Comparison of ENCODE assay signal across 10 cellular contexts in genomic region chr18:55422456-55423185, GRCh38.
A peak's percentile ranks its signal among the peaks of the same experiment; 100 is the strongest.
DNase-seq lines count a peak whose midpoint lies in the region; ATAC-seq and TF ChIP-seq lines count a peak whose summit lies in the region.
"Had no signal": no experiment of that assay in that cellular context is flagged by ENCODE, and none has a peak within 500 bp of the region (broad histone marks: within the 10 kb centered on the region; RNA-seq: fewer than 3 reads in every experiment).

No MANE protein-coding gene starts in this region.

- H3K9me3 Mint-ChIP-seq in endodermal cell: no peaks in the 10 kb centered on the region
- H3K9me3 Mint-ChIP-seq in activated naive CD8-positive, alpha-beta T cell treated with anti-CD3 and anti-CD28 coated beads, Interleukin-2, amount 50 U/mL, for 24 hours: no peaks in the 10 kb centered on the region

- H3K4me3 ChIP-seq in ACC112 (ENCODE audit: low read depth, low read length): peak overlapping the region; percentile 89
- no peak overlapping the region for H3K4me3 ChIP-seq in endodermal cell (ENCODE audit: low read length)
- H3K4me3 ChIP-seq in muscle layer of colon (ENCODE audit: low read depth in 1 of 2, low read length in 2 of 2): peak overlapping the region in 1 of 2 donors; percentile 56
- no peak overlapping the region for H3K4me3 ChIP-seq in trophoblast cell (ENCODE audit: low read depth, low read length)

- peak overlapping the region; percentile 73 for H3K27ac ChIP-seq in ACC112 (ENCODE audit: low read depth, low read length)
- H3K27ac ChIP-seq in endodermal cell (ENCODE audit: low read depth, low read length): peak overlapping the region; percentile 90
- H3K27ac ChIP-seq in muscle layer of colon (ENCODE audit: low read depth, low read length): peak overlapping the region; percentile 1
- no peak overlapping the region for H3K27ac ChIP-seq in trophoblast cell (ENCODE audit: low read depth, low read length)
- H3K27ac ChIP-seq: C4-2B had no signal

- no peak overlapping the region for H3K4me2 ChIP-seq in trophoblast cell (ENCODE audit: low read length)

- H4K8ac ChIP-seq in trophoblast cell (ENCODE audit: low read depth, low read length): no peak overlapping the region

- no peak for ATAC-seq in GM19328 (IDR thresholded peaks at IDR 0.05; ENCODE audit: unreplicated experiment)
- no peak for ATAC-seq in activated naive CD8-positive, alpha-beta T cell treated with anti-CD3 and anti-CD28 coated beads, Interleukin-2, amount 50 U/mL, for 24 hours

- H3K79me2 ChIP-seq in ACC112 (ENCODE audit: control insufficient read depth, insufficient read depth, low read length, unreplicated experiment) (peaks cover 47% of the 10 kb centered on the region), trophoblast cell (ENCODE audit: control insufficient read depth, insufficient read depth, low read length, poor library complexity) (no peaks in the 10 kb centered on the region)

- no peak overlapping the region for H3K4me3 Mint-ChIP-seq in endodermal cell
- no peak overlapping the region for H3K4me3 Mint-ChIP-seq in activated naive CD8-positive, alpha-beta T cell treated with anti-CD3 and anti-CD28 coated beads, Interleukin-2, amount 50 U/mL, for 24 hours

- H3K23ac ChIP-seq in trophoblast cell (ENCODE audit: low read length): no peak overlapping the region

- no peak overlapping the region for H2BK12ac ChIP-seq in trophoblast cell (ENCODE audit: low read length)

- H2AFZ ChIP-seq in ACC112 (ENCODE audit: low read length, unreplicated experiment) (peak overlapping the region; percentile 61), trophoblast cell (ENCODE audit: insufficient read depth, low read length, poor library complexity) (no peak overlapping the region)

- H3K4me1 ChIP-seq in ACC112 (ENCODE audit: control insufficient read depth, insufficient read depth, low read length, unreplicated experiment) (peaks cover 28% of the 10 kb centered on the region), endodermal cell (ENCODE audit: control insufficient read depth, insufficient read depth, low read length) (peaks cover 8% of the 10 kb centered on the region), muscle layer of colon (ENCODE audit: insufficient read depth, low read length) (peaks cover 7% of the 10 kb centered on the region), trophoblast cell (ENCODE audit: control insufficient read depth in 1 of 2, insufficient read depth in 2 of 2, low read length in 2 of 2) (peaks cover 2 to 3% of the 10 kb centered on the region in 2 experiments)

- H3K27me3 ChIP-seq in ACC112 (ENCODE audit: insufficient read depth, low read length): no peaks in the 10 kb centered on the region
- no peaks in the 10 kb centered on the region for H3K27me3 ChIP-seq in endodermal cell (ENCODE audit: control insufficient read depth, insufficient read depth, low read length, poor library complexity, severe bottlenecking)
- no peaks in the 10 kb centered on the region for H3K27me3 ChIP-seq in muscle layer of colon (ENCODE audit: control insufficient read depth in 1 of 2, insufficient read depth in 2 of 2, low read length in 2 of 2)
- H3K27me3 ChIP-seq in trophoblast cell (ENCODE audit: insufficient read depth, low read length): no peaks in the 10 kb centered on the region

- no peak overlapping the region for H3K9ac ChIP-seq in endodermal cell (ENCODE audit: extremely low read depth, low read length, poor library complexity, severe bottlenecking)
- H3K9ac ChIP-seq in muscle layer of colon (ENCODE audit: low read length): no peak overlapping the region
- H3K9ac ChIP-seq in trophoblast cell (ENCODE audit: low read length): no peak overlapping the region

- H3K14ac ChIP-seq in trophoblast cell (ENCODE audit: low read length): no peak overlapping the region

- no peaks in the 10 kb centered on the region for H3K36me3 Mint-ChIP-seq in endodermal cell (ENCODE audit: low read depth)
- H3K36me3 Mint-ChIP-seq in activated naive CD8-positive, alpha-beta T cell treated with anti-CD3 and anti-CD28 coated beads, Interleukin-2, amount 50 U/mL, for 24 hours (ENCODE audit: low read depth): no peaks in the 10 kb centered on the region

- no peak overlapping the region for H4K91ac ChIP-seq in trophoblast cell (ENCODE audit: low read depth, low read length)

- DNase-seq in NCI-H1694 treated with DMSO at 0.1 percent for 48 hours (lab: John Stamatoyannopoulos, UW): peak; percentile 91
- no peak for DNase-seq in endodermal cell
- DNase-seq in trophoblast cell: no peak
- no peak for DNase-seq in activated naive CD8-positive, alpha-beta T cell treated with anti-CD3 and anti-CD28 coated beads, Interleukin-2, amount 50 U/mL, for 24 hours
- no peak for DNase-seq in central memory CD4-positive, alpha-beta T cell
- DNase-seq: NCI-H2107 had no signal

- no peaks in the 10 kb centered on the region for H3K9me3 ChIP-seq in endodermal cell (ENCODE audit: control insufficient read depth, low read length)
- no peaks in the 10 kb centered on the region for H3K9me3 ChIP-seq in muscle layer of colon (ENCODE audit: low read length)
- no peaks in the 10 kb centered on the region for H3K9me3 ChIP-seq in trophoblast cell (ENCODE audit: insufficient read depth, low read depth, low read length)

- H3K79me1 ChIP-seq in trophoblast cell (ENCODE audit: low read length): peaks cover 2% of the 10 kb centered on the region

- no peak overlapping the region for H2BK120ac ChIP-seq in trophoblast cell (ENCODE audit: insufficient read depth, low read length, poor library complexity)

- H3K4me1 Mint-ChIP-seq in endodermal cell: peaks cover 51% of the 10 kb centered on the region
- H3K4me1 Mint-ChIP-seq in activated naive CD8-positive, alpha-beta T cell treated with anti-CD3 and anti-CD28 coated beads, Interleukin-2, amount 50 U/mL, for 24 hours: peaks cover 18% of the 10 kb centered on the region

- no peak overlapping the region for H4K12ac ChIP-seq in trophoblast cell (ENCODE audit: low read depth, low read length)

- H2BK5ac ChIP-seq in trophoblast cell (ENCODE audit: low read depth, low read length, poor library complexity): no peak overlapping the region

- no peak overlapping the region for H3K27ac Mint-ChIP-seq in endodermal cell
- H3K27ac Mint-ChIP-seq in activated naive CD8-positive, alpha-beta T cell treated with anti-CD3 and anti-CD28 coated beads, Interleukin-2, amount 50 U/mL, for 24 hours: no peak overlapping the region

- H3K18ac ChIP-seq in trophoblast cell (ENCODE audit: low read length): no peak overlapping the region

- H3K36me3 ChIP-seq in ACC112 (ENCODE audit: insufficient read depth, low read length): no peaks in the 10 kb centered on the region
- H3K36me3 ChIP-seq in endodermal cell (ENCODE audit: control insufficient read depth, insufficient read depth, low read length): no peaks in the 10 kb centered on the region
- no peaks in the 10 kb centered on the region for H3K36me3 ChIP-seq in muscle layer of colon (ENCODE audit: insufficient read depth, low read length)
- no peaks in the 10 kb centered on the region for H3K36me3 ChIP-seq in trophoblast cell (ENCODE audit: control insufficient read depth in 1 of 2, insufficient read depth in 2 of 2, low read length in 2 of 2)

- no peak for TF ChIP-seq CTCF in endodermal cell (conservative IDR thresholded peaks at IDR 0.05)

- H3K27me3 Mint-ChIP-seq in endodermal cell (ENCODE audit: insufficient read depth): no peaks in the 10 kb centered on the region
- peaks cover 7% of the 10 kb centered on the region for H3K27me3 Mint-ChIP-seq in activated naive CD8-positive, alpha-beta T cell treated with anti-CD3 and anti-CD28 coated beads, Interleukin-2, amount 50 U/mL, for 24 hours

- no peak overlapping the region for H2AK5ac ChIP-seq in trophoblast cell (ENCODE audit: low read length)

- WGBS in endodermal cell (ENCODE audit: insufficient coverage in 1 of 2, insufficient read length in 1 of 2), 2 experiments: 83 to 86% methylated on average over 1 to 14 of the region's 14 CpGs
- WGBS in trophoblast cell (ENCODE audit: extremely low coverage, insufficient coverage, insufficient read length): no CpG with 5 or more reads among the region's 14 CpGs

- H3K4ac ChIP-seq in trophoblast cell (ENCODE audit: low read depth, low read length): no peak overlapping the region
